ENCODE assay signal across 11 cellular contexts in genomic region chr6:87210979-87211378, GRCh38. TPM values are rescaled to one million over a fixed set of nuclear protein-coding genes. Genes with fewer than 3 reads are reported as not detected.
DNase-seq lines count a peak whose midpoint lies in the region; ATAC-seq lines count a peak whose summit lies in the region.
"Had no signal": no experiment of that assay in that cellular context is flagged by ENCODE, and none has a peak within 500 bp of the region (broad histone marks: within the 10 kb centered on the region; RNA-seq: fewer than 3 reads in every experiment).

No MANE protein-coding gene starts in this region.

- peak in 2 of 3 donors; percentile 20 to 23 for DNase-seq in stimulated activated CD4-positive, alpha-beta T cell treated with anti-CD3 and anti-CD28 coated beads, Interleukin-12 subunit alpha, Interleukin-12 subunit beta, amount 100 ng/mL, for 48 hours (ENCODE audit: low read depth in 2 of 3, low spot score in 1 of 3)
- DNase-seq in stimulated activated CD4-positive, alpha-beta T cell treated with anti-CD3 and anti-CD28 coated beads, Interleukin-12 subunit alpha, Interleukin-12 subunit beta, amount 100 ng/mL, for 4 hours = no peak
- DNase-seq in LHCN-M2 (ENCODE audit: low read depth) (peak; percentile 50), SKM-1 (lab: John Stamatoyannopoulos, UW; ENCODE audit: unreplicated experiment) (no peak), NCI-H82 (lab: John Stamatoyannopoulos, UW) (no peak), NCI-H526 treated with DMSO at 0.1 percent for 48 hours (lab: John Stamatoyannopoulos, UW) (no peak), NCI-H1092 (lab: John Stamatoyannopoulos, UW) (no peak)
- DNase-seq: activated CD4-positive, alpha-beta T cell treated with anti-CD3 and anti-CD28 coated beads, Interleukin-2, amount 50 U/mL, for 4 hours; left ventricle myocardium inferior; NCI-H774 had no signal

- ATAC-seq in HG02840 (IDR thresholded peaks at IDR 0.05; ENCODE audit: low FRiP score, unreplicated experiment) = peak; percentile 99

RNA-seq across cellular contexts. Expression of gene ZNF292, which starts 55.6 kb away (rescaled TPM):
- 16.5 and 16.9 TPM in 2 replicates for total RNA-seq in LHCN-M2 (2014; rRNA removed)
- polyA plus RNA-seq in LHCN-M2 (2012) = 3.0 TPM

Comparison
In these comparisons a context has a peak if more than half of its experiments do, and no peak if none do; other contexts are left out.
1. DNase-seq: peak in stimulated activated CD4-positive, alpha-beta T cell treated with anti-CD3 and anti-CD28 coated beads, Interleukin-12 subunit alpha, Interleukin-12 subunit beta, amount 100 ng/mL, for 48 hours (2 of 3) and LHCN-M2 (single experiment); none in stimulated activated CD4-positive, alpha-beta T cell treated with anti-CD3 and anti-CD28 coated beads, Interleukin-12 subunit alpha, Interleukin-12 subunit beta, amount 100 ng/mL, for 4 hours (single experiment), SKM-1 (single experiment), NCI-H82 (single experiment), NCI-H526 treated with DMSO at 0.1 percent for 48 hours (single experiment) and NCI-H1092 (single experiment).